23 cellular contexts compared by ENCODE assay signal in the genomic region with DNA sequence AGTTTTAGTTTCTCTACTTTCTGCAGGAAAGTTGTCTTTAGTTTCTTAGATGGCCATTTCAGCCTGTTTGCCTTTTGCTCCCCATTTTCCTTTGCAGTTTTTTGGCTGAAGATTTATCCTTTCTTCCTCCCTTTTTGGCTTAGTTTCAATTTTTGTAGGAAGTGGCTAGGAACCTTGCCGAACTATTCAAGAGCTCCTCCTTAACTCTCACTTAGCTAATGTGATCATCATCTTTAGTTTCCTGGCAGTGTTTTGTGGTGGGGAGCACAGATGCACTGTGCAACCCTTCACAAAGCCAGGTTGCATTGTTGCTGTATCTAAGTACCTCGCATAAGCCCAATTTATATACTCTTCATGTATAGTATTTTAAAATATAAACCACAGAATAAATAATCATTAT.
"Had no signal": no experiment of that assay in that cellular context is flagged by ENCODE, and none has a peak within 500 bp of the region (broad histone marks: within the 10 kb centered on the region; RNA-seq: fewer than 3 reads in every experiment).

No MANE protein-coding gene starts in this region.

- ATAC-seq: activated T-cell treated with anti-CD3 and anti-CD28 coated beads, Interleukin-2, amount 50 U/mL, for 4 hours; SK-N-SH treated with all-trans-retinoic acid at 6 μM for 48 hours had no signal

- DNase-seq: activated CD4-positive, alpha-beta memory T cell treated with anti-CD3 and anti-CD28 coated beads for 36 hours; activated CD4-positive, alpha-beta T cell treated with anti-CD3 and anti-CD28 coated beads, Interleukin-2, amount 10 ng/mL, durations not matched to agents 7 days and 5 days; activated CD4-positive, CD25-positive, alpha-beta regulatory T cell; activated CD8-positive, alpha-beta memory T cell treated with anti-CD3 and anti-CD28 coated beads for 24 hours; activated effector memory CD4-positive, alpha-beta T cell treated with anti-CD3 and anti-CD28 coated beads, Interleukin-2, amount 50 U/mL, for 16 hours; activated naive CD4-positive, alpha-beta T cell treated with Interleukin-2 at 50 U/mL for 16 hours; activated naive CD8-positive, alpha-beta T cell treated with anti-CD3 and anti-CD28 coated beads for 36 hours; activated T-cell treated with anti-CD3 and anti-CD28 coated beads, Interleukin-2, amount 50 U/mL, for 4 hours; brain microvascular endothelial cell; cerebellar nuclear complex; KBM-7; NCI-H1105; NCI-H1436; NCI-H1694 treated with DMSO at 0.1 percent for 48 hours; NCI-H2081; NCI-H2171; NCI-H226; NCI-H526; NCI-H82; SHP77; SW 1271 had no signal

- H3K4me3 ChIP-seq: SJSA1 had no signal
